In genomic region chr10:4519691-4520402, GRCh38 we compare ENCODE assay signal across 15 cellular contexts.
A peak's percentile ranks its signal among the peaks of the same experiment; 100 is the strongest.
DNase-seq lines count a peak whose midpoint lies in the region; ATAC-seq and TF ChIP-seq lines count a peak whose summit lies in the region.
"Had no signal": no experiment of that assay in that cellular context is flagged by ENCODE, and none has a peak within 500 bp of the region (broad histone marks: within the 10 kb centered on the region; RNA-seq: fewer than 3 reads in every experiment).

No MANE protein-coding gene starts in this region.

- ATAC-seq in sciatic nerve, result peak; percentile 56
- ATAC-seq: CD8-positive, alpha-beta T cell; esophagus mucosa had no signal

- no peaks in the 10 kb centered on the region for H3K36me3 ChIP-seq in thyroid gland
- H3K36me3 ChIP-seq: right lobe of liver had no signal

- no peak overlapping the region for H3K4me3 ChIP-seq in thyroid gland (replicated peaks in 1 of 3)
- no peak overlapping the region for H3K4me3 ChIP-seq in dorsolateral prefrontal cortex
- H3K4me3 ChIP-seq: right lobe of liver had no signal

- WGBS in thyroid gland, 2 donors, result 92 to 98% methylated on average over 3 of the region's 3 CpGs

- H3K9me3 ChIP-seq in thyroid gland, result no peaks in the 10 kb centered on the region
- H3K9me3 ChIP-seq: right lobe of liver had no signal

- H3K27me3 ChIP-seq in thyroid gland, result no peaks in the 10 kb centered on the region
- no peaks in the 10 kb centered on the region for H3K27me3 ChIP-seq in dorsolateral prefrontal cortex
- H3K27me3 ChIP-seq: right lobe of liver had no signal

- DNase-seq in HPDE6-E6E7 (ENCODE audit: extremely low spot score) (peak; percentile 2), RKO (ENCODE audit: low spot score) (peak; percentile 23), fibroblast of peridontal ligament (ENCODE audit: extremely low read depth) (peak; percentile 93), sciatic nerve (ENCODE audit: low spot score) (no peak), thyroid gland (no peak), dorsolateral prefrontal cortex (no peak)
- DNase-seq in activated CD4-positive, CD25-positive, alpha-beta regulatory T cell (lab: John Stamatoyannopoulos, UW), result no peak
- DNase-seq: activated CD8-positive, alpha-beta memory T cell treated with anti-CD3 and anti-CD28 coated beads for 24 hours; activated naive CD4-positive, alpha-beta T cell; CD8-positive, alpha-beta T cell; cerebellar nuclear complex; islet precursor cell; KBM-7; right lobe of liver had no signal

- no peak for TF ChIP-seq POLR2A in thyroid gland (IDR thresholded peaks at IDR 0.05)

- H3K4me1 ChIP-seq in thyroid gland, result peaks cover 18 to 29% of the 10 kb centered on the region in 2 donors
- H3K4me1 ChIP-seq: right lobe of liver had no signal

- intact Hi-C loops in sciatic nerve (cut with DNase I) (no loop called here), thyroid gland (cut with DNase I) (loop anchor here (10.0 kb wide), 1 partner anchor 135 kb away; no protein-coding TSS in a partner anchor), dorsolateral prefrontal cortex (cut with DNase I) (no loop called here)

- no peak for TF ChIP-seq CTCF in thyroid gland (IDR thresholded peaks at IDR 0.05)
- TF ChIP-seq CTCF in dorsolateral prefrontal cortex (IDR thresholded peaks at IDR 0.05 in 54 of 56, conservative IDR thresholded peaks at IDR 0.05 in 2 of 56; ENCODE audit: low read depth in 1 of 56, partially characterized antibody in 56 of 56), result no peak

- H3K27ac ChIP-seq in thyroid gland (no peak overlapping the region), dorsolateral prefrontal cortex (no peak overlapping the region)
- H3K27ac ChIP-seq: right lobe of liver had no signal

Comparison
In these comparisons a context has a peak if more than half of its experiments do, and no peak if none do; other contexts are left out.
1. DNase-seq: peak in HPDE6-E6E7 (single experiment), RKO (single experiment) and fibroblast of peridontal ligament (single experiment); none in sciatic nerve (single experiment), thyroid gland (0 of 2), activated CD4-positive, CD25-positive, alpha-beta regulatory T cell (0 of 4) and dorsolateral prefrontal cortex (0 of 10).